1 cellular context compared by ENCODE assay signal in genomic region chr22:50282361-50283144, GRCh38.
A peak's percentile ranks its signal among the peaks of the same experiment; 100 is the strongest.
TF ChIP-seq lines count a peak whose summit lies in the region.

No MANE protein-coding gene starts in this region.

TF ChIP-seq in A549, 52 proteins besides CTCF, POLR2A, EP300 and RAD21 (continued from another document):
- no peak for TF ChIP-seq FOSL2 (IDR thresholded peaks at IDR 0.05)
- TF ChIP-seq FOSL2 (CRISPR knock-in tag; IDR thresholded peaks at IDR 0.05): peak; percentile 63
- 0 out of 2 replicates have a peak, but pooled peaks have one; percentile 16 for TF ChIP-seq MAX (IDR thresholded peaks at IDR 0.05)
- TF ChIP-seq KDM1A (IDR thresholded peaks at IDR 0.05; ENCODE audit: low read depth): no peak
